Comparison of ENCODE assay signal across 39 cellular contexts in genomic region chr1:62541048-62541447, GRCh38. TPM values are rescaled to one million over a fixed set of nuclear protein-coding genes. Genes with fewer than 3 reads are reported as not detected.
"Had no signal": no experiment of that assay in that cellular context is flagged by ENCODE, and none has a peak within 500 bp of the region (broad histone marks: within the 10 kb centered on the region; RNA-seq: fewer than 3 reads in every experiment).

No MANE protein-coding gene starts in this region.

- DNase-seq: Karpas-422, Kasumi-1, MG63, MM.1S, MV-4-11, NCI-H1048, NCI-H1092, NCI-H1092 treated with DMSO at 0.1 percent for 48 hours, NCI-H1105, NCI-H1105 treated with DMSO at 0.1 percent for 48 hours, NCI-H1417, NCI-H1417 treated with DMSO at 0.1 percent for 48 hours, NCI-H1436, NCI-H1436 treated with DMSO at 0.1 percent for 48 hours, NCI-H146, NCI-H1694, NCI-H1694 treated with DMSO at 0.1 percent for 48 hours, NCI-H187, NCI-H187 treated with DMSO at 0.1 percent for 48 hours, NCI-H1930, NCI-H2029, NCI-H2029 treated with DMSO at 0.1 percent for 48 hours, NCI-H2081, NCI-H2081 treated with DMSO at 0.1 percent for 48 hours, NCI-H2107, NCI-H2171, NCI-H2171 treated with DMSO at 0.1 percent for 48 hours, NCI-H2227 treated with DMSO at 0.1 percent for 48 hours, NCI-H226, NCI-H345, NCI-H446, NCI-H446 treated with DMSO at 0.1 percent for 48 hours, NCI-H510A, NCI-H510A treated with DMSO at 0.1 percent for 48 hours, NCI-H524 had no signal

- H3K27me3 ChIP-seq: MG63 had no signal

- H3K4me3 ChIP-seq: MG63 had no signal

- H3K9me3 ChIP-seq: MG63 had no signal

RNA-seq across cellular contexts. Expression of gene ANGPTL3, which starts 56.3 kb away (rescaled TPM):
- total RNA-seq: LHCN-M2, M059J, MCF 10A, NCI-H460 had no signal
